In genomic region chr10:53574024-53574423, GRCh38 we compare ENCODE assay signal across 7 cellular contexts.
"Had no signal": no experiment of that assay in that cellular context is flagged by ENCODE, and none has a peak within 500 bp of the region (broad histone marks: within the 10 kb centered on the region; RNA-seq: fewer than 3 reads in every experiment).

No MANE protein-coding gene starts in this region.

- FAIRE-seq: H1, H54, HTR-8/SVneo had no signal

- H3K4me3 ChIP-seq: GM23248 had no signal

- H3K27ac Mint-ChIP-seq: IgD-negative memory B cell had no signal

- H2AFZ ChIP-seq: GM23248 had no signal

- H3K36me3 Mint-ChIP-seq: IgD-negative memory B cell had no signal

- H3K27me3 Mint-ChIP-seq: IgD-negative memory B cell had no signal

- H3K27ac ChIP-seq: GM23248 had no signal

- H3K9ac ChIP-seq: GM23248 had no signal

- DNase-seq: GM23248, H9, HCEC 1CT had no signal

- H3K4me1 Mint-ChIP-seq: IgD-negative memory B cell had no signal

- H3K4me3 Mint-ChIP-seq: H9, IgD-negative memory B cell had no signal
